Comparison of ENCODE assay signal across 2 cellular contexts in genomic region chr11:68335693-68336092, GRCh38.
TF ChIP-seq lines count a peak whose summit lies in the region.

No MANE protein-coding gene starts in this region.

TF ChIP-seq in HepG2, 621 proteins besides CTCF, POLR2A, EP300 and RAD21:
- no peak for TF ChIP-seq ZNF503 (CRISPR knock-in tag; IDR thresholded peaks at IDR 0.05)
- peak; percentile 87 for TF ChIP-seq RBM22 (optimal IDR thresholded peaks at IDR 0.05; ENCODE audit: low read length)
- TF ChIP-seq HOXA5 (CRISPR knock-in tag; IDR thresholded peaks at IDR 0.05): no peak
- TF ChIP-seq REPIN1 (CRISPR knock-in tag; IDR thresholded peaks at IDR 0.05; ENCODE audit: borderline replicate concordance, low read depth): no peak
- TF ChIP-seq SP2 (CRISPR knock-in tag; IDR thresholded peaks at IDR 0.05): no peak
- no peak for TF ChIP-seq STAT5B (CRISPR knock-in tag; IDR thresholded peaks at IDR 0.05)

TF ChIP-seq in SK-N-SH treated with all-trans-retinoic acid at 6 μM for 48 hours, 23 proteins besides CTCF, POLR2A, EP300 and RAD21:
- TF ChIP-seq BACH2 (CRISPR knock-in tag; IDR thresholded peaks at IDR 0.05; ENCODE audit: borderline replicate concordance) (no peak), SNAI2 (CRISPR knock-in tag; IDR thresholded peaks at IDR 0.05) (no peak), ZFP30 (CRISPR knock-in tag; IDR thresholded peaks at IDR 0.05) (no peak), TCF4 (CRISPR knock-in tag; IDR thresholded peaks at IDR 0.05; ENCODE audit: borderline replicate concordance) (no peak), OSR1 (CRISPR knock-in tag; IDR thresholded peaks at IDR 0.05) (no peak), ISL1 (CRISPR knock-in tag; IDR thresholded peaks at IDR 0.05) (no peak), ESRRG (CRISPR knock-in tag; IDR thresholded peaks at IDR 0.05) (no peak), ARNTL (CRISPR knock-in tag; IDR thresholded peaks at IDR 0.05; ENCODE audit: borderline replicate concordance, low read depth) (no peak), CREB5 (CRISPR knock-in tag; IDR thresholded peaks at IDR 0.05; ENCODE audit: low read depth) (no peak), POU6F1 (CRISPR knock-in tag; IDR thresholded peaks at IDR 0.05; ENCODE audit: borderline replicate concordance, low read depth) (no peak), ZNF8 (CRISPR knock-in tag; IDR thresholded peaks at IDR 0.05) (no peak), ZC3H10 (CRISPR knock-in tag; IDR thresholded peaks at IDR 0.05) (no peak), GLIS3 (CRISPR knock-in tag; IDR thresholded peaks at IDR 0.05) (no peak), TOX (CRISPR knock-in tag; IDR thresholded peaks at IDR 0.05; ENCODE audit: borderline replicate concordance) (no peak), PATZ1 (CRISPR knock-in tag; IDR thresholded peaks at IDR 0.05; ENCODE audit: borderline replicate concordance) (no peak), CSDC2 (CRISPR knock-in tag; IDR thresholded peaks at IDR 0.05) (no peak), PPARA (CRISPR knock-in tag; IDR thresholded peaks at IDR 0.05; ENCODE audit: borderline replicate concordance) (no peak), TSHZ2 (CRISPR knock-in tag; IDR thresholded peaks at IDR 0.05) (no peak), ZFP3 (CRISPR knock-in tag; IDR thresholded peaks at IDR 0.05) (no peak), CSRNP3 (CRISPR knock-in tag; IDR thresholded peaks at IDR 0.05) (no peak)
